ENCODE assay signal across 27 cellular contexts in genomic region chr5:168695436-168695835, GRCh38.
"Had no signal": no experiment of that assay in that cellular context is flagged by ENCODE, and none has a peak within 500 bp of the region (broad histone marks: within the 10 kb centered on the region; RNA-seq: fewer than 3 reads in every experiment).

No MANE protein-coding gene starts in this region.

- H3K4me3 Mint-ChIP-seq: stimulated activated effector memory CD8-positive, alpha-beta T cell treated with anti-CD3 and anti-CD28 coated beads, Interleukin-12 subunit alpha, Interleukin-12 subunit beta, amount 100 ng/mL, for 72 hours; stimulated activated memory B cell treated with anti-CD40 and anti-IgM and Interleukin-4, amounts not matched to agents 10 μg/mL and 1 μg/mL and 100 μg/mL, for 72 hours; stimulated activated naive B cell treated with anti-CD40 and anti-IgM and Interleukin-4, amounts not matched to agents 10 μg/mL and 1 μg/mL and 100 μg/mL, for 72 hours; stimulated activated naive CD8-positive, alpha-beta T cell treated with anti-CD3 and anti-CD28 coated beads, Interleukin-15, amount 100 ng/mL, for 72 hours; stimulated activated naive CD8-positive, alpha-beta T cell treated with anti-CD3 and anti-CD28 coated beads, Interleukin-15, Interleukin-2, amounts not matched to agents 100 ng/mL and 50 ng/mL, for 24 hours; type B pancreatic cell had no signal

- H3K9me3 Mint-ChIP-seq: stimulated activated effector memory CD8-positive, alpha-beta T cell treated with anti-CD3 and anti-CD28 coated beads, Interleukin-12 subunit alpha, Interleukin-12 subunit beta, amount 100 ng/mL, for 72 hours; stimulated activated memory B cell treated with anti-CD40 and anti-IgM and Interleukin-4, amounts not matched to agents 10 μg/mL and 1 μg/mL and 100 μg/mL, for 72 hours; stimulated activated naive B cell treated with anti-CD40 and anti-IgM and Interleukin-4, amounts not matched to agents 10 μg/mL and 1 μg/mL and 100 μg/mL, for 72 hours; stimulated activated naive CD8-positive, alpha-beta T cell treated with anti-CD3 and anti-CD28 coated beads, Interleukin-15, amount 100 ng/mL, for 72 hours; stimulated activated naive CD8-positive, alpha-beta T cell treated with anti-CD3 and anti-CD28 coated beads, Interleukin-15, Interleukin-2, amounts not matched to agents 100 ng/mL and 50 ng/mL, for 24 hours; type B pancreatic cell had no signal

- H3K27me3 ChIP-seq: suprapubic skin, thyroid gland, tibial artery, tibial nerve, transverse colon, upper lobe of left lung, upper lobe of right lung, uterus, vagina had no signal

- H3K4me1 Mint-ChIP-seq: stimulated activated effector memory CD8-positive, alpha-beta T cell treated with anti-CD3 and anti-CD28 coated beads, Interleukin-12 subunit alpha, Interleukin-12 subunit beta, amount 100 ng/mL, for 72 hours; stimulated activated memory B cell treated with anti-CD40 and anti-IgM and Interleukin-4, amounts not matched to agents 10 μg/mL and 1 μg/mL and 100 μg/mL, for 72 hours; stimulated activated naive B cell treated with anti-CD40 and anti-IgM and Interleukin-4, amounts not matched to agents 10 μg/mL and 1 μg/mL and 100 μg/mL, for 72 hours; stimulated activated naive CD8-positive, alpha-beta T cell treated with anti-CD3 and anti-CD28 coated beads, Interleukin-15, amount 100 ng/mL, for 72 hours had no signal

- H3K27ac ChIP-seq: suprapubic skin, thoracic aorta, thyroid gland, tibial artery, upper lobe of right lung, uterus, vagina had no signal

- DNase-seq: stimulated activated CD4-positive, alpha-beta T cell treated with anti-CD3 and anti-CD28 coated beads, Interleukin-2, amount 100 ng/mL, for 48 hours; stimulated activated CD4-positive, alpha-beta T cell treated with anti-CD3 and anti-CD28 coated beads, Interleukin-4, amount 100 ng/mL, for 1 hour; stimulated activated CD4-positive, alpha-beta T cell treated with anti-CD3 and anti-CD28 coated beads, Interleukin-4, amount 100 ng/mL, for 24 hours; stimulated activated CD4-positive, alpha-beta T cell treated with anti-CD3 and anti-CD28 coated beads, Interleukin-4, amount 100 ng/mL, for 4 hours; stimulated activated CD8-positive, alpha-beta memory T cell treated with anti-CD3 and anti-CD28 coated beads, Interleukin-4, amount 100 ng/mL, for 48 hours; stimulated activated naive B cell treated with anti-CD40 and anti-IgM and Interleukin-4, amounts not matched to agents 10 μg/mL and 1 μg/mL and 100 μg/mL, for 72 hours; stimulated activated naive CD4-positive, alpha-beta T cell; stimulated activated naive CD4-positive, alpha-beta T cell treated with Interleukin-2 at 50 U/mL for 16 hours; stimulated activated naive CD8-positive, alpha-beta T cell treated with anti-CD3 and anti-CD28 coated beads, Interleukin-15, amount 100 ng/mL, for 72 hours; stimulated activated naive CD8-positive, alpha-beta T cell treated with anti-CD3 and anti-CD28 coated beads, Interleukin-15, Interleukin-2, amounts not matched to agents 100 U/mL and 50 U/mL, for 24 hours; stomach; substantia nigra; thyroid gland; transverse colon; trophoblast cell; upper lobe of left lung; upper lobe of right lung; uterus had no signal

- H3K36me3 Mint-ChIP-seq: stimulated activated effector memory CD8-positive, alpha-beta T cell treated with anti-CD3 and anti-CD28 coated beads, Interleukin-12 subunit alpha, Interleukin-12 subunit beta, amount 100 ng/mL, for 72 hours; stimulated activated memory B cell treated with anti-CD40 and anti-IgM and Interleukin-4, amounts not matched to agents 10 μg/mL and 1 μg/mL and 100 μg/mL, for 72 hours; stimulated activated naive B cell treated with anti-CD40 and anti-IgM and Interleukin-4, amounts not matched to agents 10 μg/mL and 1 μg/mL and 100 μg/mL, for 72 hours had no signal

- H3K27ac Mint-ChIP-seq: stimulated activated effector memory CD8-positive, alpha-beta T cell treated with anti-CD3 and anti-CD28 coated beads, Interleukin-12 subunit alpha, Interleukin-12 subunit beta, amount 100 ng/mL, for 72 hours; stimulated activated memory B cell treated with anti-CD40 and anti-IgM and Interleukin-4, amounts not matched to agents 10 μg/mL and 1 μg/mL and 100 μg/mL, for 72 hours; stimulated activated naive B cell treated with anti-CD40 and anti-IgM and Interleukin-4, amounts not matched to agents 10 μg/mL and 1 μg/mL and 100 μg/mL, for 72 hours; stimulated activated naive CD8-positive, alpha-beta T cell treated with anti-CD3 and anti-CD28 coated beads, Interleukin-15, amount 100 ng/mL, for 72 hours; stimulated activated naive CD8-positive, alpha-beta T cell treated with anti-CD3 and anti-CD28 coated beads, Interleukin-15, Interleukin-2, amounts not matched to agents 100 ng/mL and 50 ng/mL, for 24 hours; type B pancreatic cell had no signal

- ATAC-seq: stimulated activated effector memory CD8-positive, alpha-beta T cell treated with anti-CD3 and anti-CD28 coated beads, Interleukin-12 subunit alpha, Interleukin-12 subunit beta, amount 100 ng/mL, for 72 hours; stimulated activated memory B cell treated with anti-CD40 and anti-IgM and Interleukin-4, amounts not matched to agents 10 μg/mL and 1 μg/mL and 100 μg/mL, for 72 hours; stimulated activated naive B cell treated with anti-CD40 and anti-IgM and Interleukin-4, amounts not matched to agents 10 μg/mL and 1 μg/mL and 100 μg/mL, for 72 hours; stimulated activated naive CD8-positive, alpha-beta T cell treated with anti-CD3 and anti-CD28 coated beads, Interleukin-15, amount 100 ng/mL, for 72 hours; stimulated activated naive CD8-positive, alpha-beta T cell treated with anti-CD3 and anti-CD28 coated beads, Interleukin-15, Interleukin-2, amounts not matched to agents 100 U/mL and 50 U/mL, for 24 hours; upper lobe of right lung had no signal

- H3K36me3 ChIP-seq: stomach, suprapubic skin, thoracic aorta, thyroid gland, tibial nerve, transverse colon, upper lobe of left lung, upper lobe of right lung, uterus, vagina had no signal

- H3K27me3 Mint-ChIP-seq: stimulated activated naive CD8-positive, alpha-beta T cell treated with anti-CD3 and anti-CD28 coated beads, Interleukin-15, Interleukin-2, amounts not matched to agents 100 ng/mL and 50 ng/mL, for 24 hours had no signal

- H3K4me3 ChIP-seq: stomach, suprapubic skin, thoracic aorta, thyroid gland, tibial artery, tibial nerve, transverse colon, upper lobe of left lung, upper lobe of right lung, uterus, vagina had no signal

- H3K9me3 ChIP-seq: stomach, suprapubic skin, thoracic aorta, thyroid gland, tibial artery, tibial nerve, transverse colon, upper lobe of left lung, upper lobe of right lung, uterus, vagina had no signal

- H3K4me1 ChIP-seq: stomach, thyroid gland, transverse colon, upper lobe of left lung, upper lobe of right lung had no signal
